ENCODE assay signal across 15 cellular contexts in genomic region chr12:26198742-26199141, GRCh38. TPM values are rescaled to one million over a fixed set of nuclear protein-coding genes. Genes with fewer than 3 reads are reported as not detected.
DNase-seq lines count a peak whose midpoint lies in the region; TF ChIP-seq lines count a peak whose summit lies in the region.
"Had no signal": no experiment of that assay in that cellular context is flagged by ENCODE, and none has a peak within 500 bp of the region (broad histone marks: within the 10 kb centered on the region; RNA-seq: fewer than 3 reads in every experiment).

No MANE protein-coding gene starts in this region.

- no peaks in the 10 kb centered on the region for H3K9me3 Mint-ChIP-seq in activated CD4-positive, alpha-beta T cell treated with anti-CD3 and anti-CD28 coated beads, Interleukin-2, amount 10 ng/mL, durations not matched to agents 24 days and 14 days
- H3K9me3 Mint-ChIP-seq in H9 = no peaks in the 10 kb centered on the region
- H3K9me3 Mint-ChIP-seq: activated CD4-positive, alpha-beta memory T cell treated with anti-CD3 and anti-CD28 coated beads for 36 hours; activated naive CD4-positive, alpha-beta T cell treated with anti-CD3 and anti-CD28 coated beads for 36 hours; effector memory CD8-positive, alpha-beta T cell; nephron; T-helper 1 cell treated with Interleukin-12 subunit alpha and Interleukin-12 subunit beta and Interleukin-4 antibody, amounts not matched to agents 30 μg/mL and 1 μg/mL, for 36 hours had no signal

- H3K14ac ChIP-seq in H9 (ENCODE audit: insufficient read depth, low read length) = no peak overlapping the region

- H2BK120ac ChIP-seq in H9 (ENCODE audit: low read depth, low read length, poor library complexity, severe bottlenecking) = no peak overlapping the region

- no peak overlapping the region for H2AK5ac ChIP-seq in H9 (ENCODE audit: insufficient read length, low read length)

- intact Hi-C loops in dorsolateral prefrontal cortex (cut with DNase I) = loop anchor here in 1 of 2 donors (5.0 to 10.0 kb wide), 2 partner anchors 39 to 76 kb away; no protein-coding TSS in a partner anchor
- intact Hi-C loops in activated CD4-positive, alpha-beta T cell treated with anti-CD3 and anti-CD28 coated beads, Interleukin-2, amount 10 ng/mL, durations not matched to agents 24 days and 14 days (cut with micrococcal nuclease) = loop anchor here (5.0 kb wide), 1 partner anchor 71 kb away; the partner anchor contains the start of gene BHLHE41

- H3K18ac ChIP-seq in H9 (ENCODE audit: insufficient read length, low read depth, low read length) = no peak overlapping the region

- H4K8ac ChIP-seq in H9 (replicated peaks; ENCODE audit: insufficient read length, low read depth, low read length) = no peak overlapping the region

- H3K36me3 ChIP-seq in ACC112 (ENCODE audit: insufficient read depth, low read length) (no peaks in the 10 kb centered on the region), muscle layer of colon (ENCODE audit: insufficient read depth, low read length) (no peaks in the 10 kb centered on the region)

- H3K23ac ChIP-seq in H9 (ENCODE audit: insufficient read length, low read depth, low read length) = no peak overlapping the region

- H4K20me1 ChIP-seq in H9 (ENCODE audit: control insufficient read depth, insufficient read depth, insufficient read length) = no peaks in the 10 kb centered on the region

- no peak overlapping the region for H3K56ac ChIP-seq in H9 (ENCODE audit: insufficient read length, low read depth, low read length)

- WGBS in H9 (ENCODE audit: extremely low coverage, insufficient read length, low lambda C conversion rate) = no CpG with 5 or more reads among the region's 4 CpGs

- H3K4me3 ChIP-seq in ACC112 (ENCODE audit: low read depth, low read length) (no peak overlapping the region), dorsolateral prefrontal cortex (no peak overlapping the region), muscle layer of colon (ENCODE audit: low read depth in 1 of 2, low read length in 2 of 2) (no peak overlapping the region)

- H3K4me1 ChIP-seq in ACC112 (ENCODE audit: control insufficient read depth, insufficient read depth, low read length, unreplicated experiment) = peaks cover 26% of the 10 kb centered on the region
- H3K4me1 ChIP-seq in muscle layer of colon (ENCODE audit: insufficient read depth, low read length) = peaks cover 32% of the 10 kb centered on the region
- peaks cover 2% of the 10 kb centered on the region; the same call in 1 of the 2 replicates for H3K4me1 ChIP-seq in H9 (ENCODE audit: insufficient read depth, low read length)

- no peak overlapping the region for H3K4ac ChIP-seq in H9 (ENCODE audit: low read depth, low read length)

- H2BK5ac ChIP-seq in H9 (ENCODE audit: insufficient read length, low read length) = no peak overlapping the region

- no peak for TF ChIP-seq CTCF in dorsolateral prefrontal cortex (IDR thresholded peaks at IDR 0.05 in 54 of 56, conservative IDR thresholded peaks at IDR 0.05 in 2 of 56; ENCODE audit: low read depth in 1 of 56, partially characterized antibody in 56 of 56)
- TF ChIP-seq CTCF in H9 (conservative IDR thresholded peaks at IDR 0.05) = no peak

- no peaks in the 10 kb centered on the region for H3K36me3 Mint-ChIP-seq in activated CD4-positive, alpha-beta T cell treated with anti-CD3 and anti-CD28 coated beads, Interleukin-2, amount 10 ng/mL, durations not matched to agents 24 days and 14 days (ENCODE audit: low read depth)
- H3K36me3 Mint-ChIP-seq in H9 (ENCODE audit: insufficient read depth in 1 of 3, low read depth in 3 of 3) = no peaks in the 10 kb centered on the region
- H3K36me3 Mint-ChIP-seq: activated CD4-positive, alpha-beta memory T cell treated with anti-CD3 and anti-CD28 coated beads for 36 hours had no signal

- H3K79me1 ChIP-seq in H9 (ENCODE audit: insufficient read depth, low read depth, low read length, poor library complexity, severe bottlenecking) = no peaks in the 10 kb centered on the region

- no peak overlapping the region for H4K91ac ChIP-seq in H9 (ENCODE audit: insufficient read length, low read depth, low read length)

- DNase-seq in NCI-H226 (peak; percentile 71), dorsolateral prefrontal cortex (no peak), NCI-H345 treated with DMSO at 0.1 percent for 48 hours (lab: John Stamatoyannopoulos, UW; ENCODE audit: unreplicated experiment) (no peak), H9 (no peak), medulla oblongata (ENCODE audit: extremely low spot score) (no peak)
- no peak for DNase-seq in activated CD4-positive, alpha-beta T cell treated with anti-CD3 and anti-CD28 coated beads, Interleukin-2, amount 10 ng/mL, durations not matched to agents 24 days and 14 days
- DNase-seq: activated CD4-positive, alpha-beta memory T cell treated with anti-CD3 and anti-CD28 coated beads for 36 hours; activated naive CD4-positive, alpha-beta T cell treated with anti-CD3 and anti-CD28 coated beads for 36 hours; DND-41; effector memory CD8-positive, alpha-beta T cell; NCI-H1694 had no signal

- H2BK15ac ChIP-seq in H9 (ENCODE audit: low read depth, low read length) = no peak overlapping the region

- no peaks in the 10 kb centered on the region for H3K4me1 Mint-ChIP-seq in activated CD4-positive, alpha-beta T cell treated with anti-CD3 and anti-CD28 coated beads, Interleukin-2, amount 10 ng/mL, durations not matched to agents 24 days and 14 days
- peaks cover 4 to 10% of the 10 kb centered on the region in 2 experiments; a peak in 2 of 4 replicates for H3K4me1 Mint-ChIP-seq in H9

- peaks cover 51% of the 10 kb centered on the region for H3K27me3 Mint-ChIP-seq in activated CD4-positive, alpha-beta T cell treated with anti-CD3 and anti-CD28 coated beads, Interleukin-2, amount 10 ng/mL, durations not matched to agents 24 days and 14 days
- H3K27me3 Mint-ChIP-seq in H9 (ENCODE audit: low read depth) = peaks cover 45% of the 10 kb centered on the region

- peak overlapping the region; percentile 21 for H2AFZ ChIP-seq in ACC112 (ENCODE audit: low read length, unreplicated experiment)
- no peak overlapping the region for H2AFZ ChIP-seq in H9 (ENCODE audit: low read length)

- no peak overlapping the region for H4K5ac ChIP-seq in H9 (ENCODE audit: insufficient read length, low read depth, low read length)

- H3K4me3 Mint-ChIP-seq in activated CD4-positive, alpha-beta T cell treated with anti-CD3 and anti-CD28 coated beads, Interleukin-2, amount 10 ng/mL, durations not matched to agents 24 days and 14 days = no peak overlapping the region
- no peak overlapping the region for H3K4me3 Mint-ChIP-seq in H9
- H3K4me3 Mint-ChIP-seq: activated CD4-positive, alpha-beta memory T cell treated with anti-CD3 and anti-CD28 coated beads for 36 hours; activated naive CD4-positive, alpha-beta T cell treated with anti-CD3 and anti-CD28 coated beads for 36 hours; effector memory CD8-positive, alpha-beta T cell; T-helper 1 cell treated with Interleukin-12 subunit alpha and Interleukin-12 subunit beta and Interleukin-4 antibody, amounts not matched to agents 30 μg/mL and 1 μg/mL, for 36 hours had no signal

- H3K27ac ChIP-seq in ACC112 (ENCODE audit: low read depth, low read length) (no peak overlapping the region), dorsolateral prefrontal cortex (peak overlapping the region in 39 of 59 donors; percentile 11 to 99 (median 95)), muscle layer of colon (ENCODE audit: low read depth, low read length) (no peak overlapping the region), H9 (ENCODE audit: insufficient read length, low read depth, low read length) (no peak overlapping the region)

- H3K9ac ChIP-seq in muscle layer of colon (ENCODE audit: low read length) (peak overlapping the region; percentile 6), H9 (ENCODE audit: extremely low read depth, insufficient read length, low read length) (no peak overlapping the region)

- H3K9me3 ChIP-seq in muscle layer of colon (ENCODE audit: low read length) = no peaks in the 10 kb centered on the region
- no peaks in the 10 kb centered on the region for H3K9me3 ChIP-seq in H9 (ENCODE audit: control insufficient read depth, low read depth, low read length)

- no peak overlapping the region for H2BK12ac ChIP-seq in H9 (ENCODE audit: insufficient read length, low read depth, low read length)

- no peak overlapping the region for H2BK20ac ChIP-seq in H9 (ENCODE audit: low read depth, low read length, poor library complexity, severe bottlenecking)

- no peak overlapping the region for H3T11ph ChIP-seq in H9 (ENCODE audit: low read length)

- H3K23me2 ChIP-seq in H9 (ENCODE audit: insufficient read length, low read depth, low read length, poor library complexity, severe bottlenecking) = peaks cover 6% of the 10 kb centered on the region

- no peak overlapping the region for H3K4me2 ChIP-seq in H9 (ENCODE audit: insufficient read depth, insufficient read length, low read length)

- no peak overlapping the region for H3K27ac Mint-ChIP-seq in activated CD4-positive, alpha-beta T cell treated with anti-CD3 and anti-CD28 coated beads, Interleukin-2, amount 10 ng/mL, durations not matched to agents 24 days and 14 days
- no peak overlapping the region for H3K27ac Mint-ChIP-seq in H9
- H3K27ac Mint-ChIP-seq: activated CD4-positive, alpha-beta memory T cell treated with anti-CD3 and anti-CD28 coated beads for 36 hours; activated naive CD4-positive, alpha-beta T cell treated with anti-CD3 and anti-CD28 coated beads for 36 hours; effector memory CD8-positive, alpha-beta T cell; nephron; T-helper 1 cell treated with Interleukin-12 subunit alpha and Interleukin-12 subunit beta and Interleukin-4 antibody, amounts not matched to agents 30 μg/mL and 1 μg/mL, for 36 hours had no signal

- no peaks in the 10 kb centered on the region for H3K27me3 ChIP-seq in ACC112 (ENCODE audit: insufficient read depth, low read length)
- H3K27me3 ChIP-seq in dorsolateral prefrontal cortex = no peaks in the 10 kb centered on the region
- no peaks in the 10 kb centered on the region for H3K27me3 ChIP-seq in muscle layer of colon (ENCODE audit: control insufficient read depth in 1 of 2, insufficient read depth in 2 of 2, low read length in 2 of 2)
- H3K27me3 ChIP-seq in H9 (ENCODE audit: insufficient read depth, low read length) = peaks cover 8% of the 10 kb centered on the region; the same call in 1 of the 2 replicates

- no peaks in the 10 kb centered on the region for H3K79me2 ChIP-seq in ACC112 (ENCODE audit: control insufficient read depth, insufficient read depth, low read length, unreplicated experiment)
- no peaks in the 10 kb centered on the region for H3K79me2 ChIP-seq in H9 (ENCODE audit: insufficient read depth, low read length)

RNA-seq across cellular contexts. Expression of gene SSPN, which starts 3.4 kb away (rescaled TPM):
- total RNA-seq in dorsolateral prefrontal cortex (10 to 100 TPM in 119 of 120 experiments, 1 to 10 TPM in 1; 8.3 to 67.9 (median 30.9) TPM), H9 (2021) (0.72 and 0.81 TPM in 2 replicates)
- not detected in 2 replicates for total RNA-seq in activated CD4-positive, alpha-beta T cell treated with anti-CD3 and anti-CD28 coated beads, Interleukin-2, amount 10 ng/mL, durations not matched to agents 24 days and 14 days
- total RNA-seq: activated CD4-positive, alpha-beta memory T cell treated with anti-CD3 and anti-CD28 coated beads for 36 hours; activated naive CD4-positive, alpha-beta T cell treated with anti-CD3 and anti-CD28 coated beads for 36 hours had no signal

Comparison
In these comparisons a context has a peak if more than half of its experiments do, and no peak if none do; other contexts are left out.
1. H3K27ac ChIP-seq: peak in dorsolateral prefrontal cortex (39 of 59); none in ACC112 (single experiment), muscle layer of colon (single experiment) and H9 (single experiment).